8 cellular contexts compared by ENCODE assay signal in the genomic region with DNA sequence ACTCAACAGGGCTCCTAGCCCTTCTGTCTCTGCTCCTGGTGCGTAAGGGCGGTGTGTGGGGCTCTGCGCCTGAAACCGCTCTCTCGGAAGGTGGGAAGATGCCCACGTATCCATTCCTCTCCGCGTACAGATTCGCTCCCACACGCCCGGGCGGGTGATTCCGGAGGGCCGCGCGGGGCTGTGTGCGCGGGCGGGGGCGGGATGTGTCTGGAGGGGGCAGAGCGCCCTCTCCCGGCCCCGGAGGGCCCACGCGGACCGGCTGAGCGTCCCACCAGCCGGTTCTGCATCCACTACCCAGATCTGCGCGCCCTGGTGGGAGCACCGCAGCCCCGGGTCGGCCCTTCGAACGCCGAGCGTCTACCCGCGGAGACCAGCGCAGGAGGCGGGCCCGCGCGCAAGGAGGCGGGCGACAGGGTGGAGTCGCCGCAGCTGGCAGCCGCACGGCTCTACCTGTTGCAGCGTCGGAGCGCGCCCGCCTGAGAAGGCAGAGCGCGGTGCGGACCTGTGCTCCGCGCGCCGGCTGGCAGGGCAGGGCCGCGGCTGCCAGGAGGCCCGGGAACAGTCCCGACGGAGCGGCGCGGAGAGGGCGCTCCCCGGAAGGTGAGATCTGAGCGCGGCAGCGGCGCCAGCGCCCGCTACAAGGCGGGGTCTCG. TPM values are rescaled to one million over a fixed set of nuclear protein-coding genes. Genes with fewer than 3 reads are reported as not detected.
DNase-seq lines count a peak whose midpoint lies in the region; ATAC-seq lines count a peak whose summit lies in the region.

No MANE protein-coding gene starts in this region.

- ATAC-seq in GM21529 (IDR thresholded peaks at IDR 0.05; ENCODE audit: unreplicated experiment), result peak; percentile 68

- DNase-seq in DMS53 (lab: John Stamatoyannopoulos, UW) (peak; percentile 90), T-helper 2 cell (peak; percentile 9 to 74 (median 12)), cerebellar cortex (ENCODE audit: low spot score) (peak; percentile 34), kidney tubule cell (ENCODE audit: low spot score) (peak; percentile 56), SKM-1 treated with dmso at 0.1 percent for 144 hours (lab: John Stamatoyannopoulos, UW; ENCODE audit: unreplicated experiment) (no peak)
- peak; percentile 31 for DNase-seq in Jurkat, Clone E6-1 (ENCODE audit: low read depth, low spot score)
- DNase-seq in stimulated activated CD4-positive, alpha-beta T cell treated with anti-CD3 and anti-CD28 coated beads, Interleukin-15, amount 100 ng/mL, for 48 hours (ENCODE audit: low read depth in 2 of 2), result peak; percentile 10 to 48

- peak overlapping the region; percentile 52 for H3K4me3 ChIP-seq in Jurkat, Clone E6-1 (ENCODE audit: low read length)

RNA-seq across cellular contexts. Expression of a gene that starts 1.4 kb away (rescaled TPM):
- 1.3 TPM for polyA plus RNA-seq in Jurkat, Clone E6-1 (2012; ENCODE audit: insufficient read depth, insufficient read length)
